1 cellular context compared by ENCODE assay signal in genomic region chr21:32368961-32369360, GRCh38. TPM values are rescaled to one million over a fixed set of nuclear protein-coding genes. Genes with fewer than 3 reads are reported as not detected.
"Had no signal": no experiment of that assay in that cellular context is flagged by ENCODE, and none has a peak within 500 bp of the region (broad histone marks: within the 10 kb centered on the region; RNA-seq: fewer than 3 reads in every experiment).

No MANE protein-coding gene starts in this region.

RNA-seq across cellular contexts. Expression of gene EVA1C, which starts 43.5 kb away (rescaled TPM):
- total RNA-seq: neural crest cell had no signal
